In genomic region chr3:195844671-195845218, GRCh38 we compare ENCODE assay signal across 20 cellular contexts. TPM values are rescaled to one million over a fixed set of nuclear protein-coding genes. Genes with fewer than 3 reads are reported as not detected.
DNase-seq lines count a peak whose midpoint lies in the region; ATAC-seq and TF ChIP-seq lines count a peak whose summit lies in the region.
"Had no signal": no experiment of that assay in that cellular context is flagged by ENCODE, and none has a peak within 500 bp of the region (broad histone marks: within the 10 kb centered on the region; RNA-seq: fewer than 3 reads in every experiment).

No MANE protein-coding gene starts in this region.

- H3K27me3 ChIP-seq in HCT116 (ENCODE audit: insufficient read depth, low read length): no peaks in the 10 kb centered on the region
- H3K27me3 ChIP-seq in adipocyte (replicated peaks; ENCODE audit: control insufficient read depth, insufficient read depth, low read length): peaks cover 6% of the 10 kb centered on the region
- H3K27me3 ChIP-seq: BLaER1 had no signal

- H3K4me3 Mint-ChIP-seq in central memory CD8-positive, alpha-beta T cell: no peak overlapping the region
- H3K4me3 Mint-ChIP-seq: B cell; CD4-positive, CD25-positive, alpha-beta regulatory T cell; CD8-positive, alpha-beta T cell had no signal

- peak overlapping the region; percentile 76 for H3K27ac Mint-ChIP-seq in central memory CD8-positive, alpha-beta T cell (ENCODE audit: low read depth)
- H3K27ac Mint-ChIP-seq: B cell; CD8-positive, alpha-beta T cell had no signal

- CTCF ChIA-PET in HCT116 (lab: Charles Lee): no interaction called here
- CTCF ChIA-PET in OCI-LY7 (lab: Charles Lee; ENCODE audit: unreplicated experiment): no interaction called here

- DNase-seq in HCT116 (ENCODE audit: low read depth, low spot score) (no peak), OCI-LY7 (ENCODE audit: low spot score) (no peak), adipocyte (ENCODE audit: low read depth) (peak; percentile 14), putamen (ENCODE audit: low spot score) (no peak)
- DNase-seq in central memory CD8-positive, alpha-beta T cell (ENCODE audit: low spot score in 2 of 2): no peak
- no peak for DNase-seq in activated CD8-positive, alpha-beta memory T cell treated with anti-CD3 and anti-CD28 coated beads, Interleukin-2, amount 50 U/mL, for 48 hours
- DNase-seq: Caco-2; CD4-positive, CD25-positive, alpha-beta regulatory T cell; CD8-positive, alpha-beta T cell; DMS153; DND-41; GOT3 had no signal

- H3K4me3 ChIP-seq in HCT116 (replicated peaks in 1 of 2; ENCODE audit: low read depth in 1 of 2, low read length in 2 of 2) (no peak overlapping the region), OCI-LY7 (ENCODE audit: low read depth, low read length, poor library complexity, severe bottlenecking) (no peak overlapping the region), adipocyte (ENCODE audit: low read length) (no peak overlapping the region)
- H3K4me3 ChIP-seq: BLaER1, HAP-1 had no signal

- peaks cover 2% of the 10 kb centered on the region for H3K4me1 Mint-ChIP-seq in central memory CD8-positive, alpha-beta T cell
- H3K4me1 Mint-ChIP-seq: B cell had no signal

- H3K9me2 ChIP-seq in HCT116 (ENCODE audit: insufficient read depth) (no peaks in the 10 kb centered on the region), OCI-LY7 (ENCODE audit: insufficient read depth, low read length) (no peaks in the 10 kb centered on the region)

- RAD21 ChIA-PET in HCT116 (lab: Charles Lee; ENCODE audit: low non-redundant PET in 1 of 2, low total read pairs in 2 of 2, uncharacterized antibody in 2 of 2, unreplicated experiment in 2 of 2): no interaction called here

- H3K4me1 ChIP-seq in HCT116 (ENCODE audit: control insufficient read depth in 1 of 2, insufficient read depth in 2 of 2, low read length in 2 of 2) (peaks cover 12 to 18% of the 10 kb centered on the region in 2 experiments), OCI-LY7 (ENCODE audit: insufficient read depth, low read length, poor library complexity, severe bottlenecking) (peaks cover 3% of the 10 kb centered on the region), adipocyte (ENCODE audit: control insufficient read depth, insufficient read depth, low read length) (peaks cover 22% of the 10 kb centered on the region)
- H3K4me1 ChIP-seq: BLaER1, HAP-1 had no signal

- no peaks in the 10 kb centered on the region for H3K36me3 Mint-ChIP-seq in central memory CD8-positive, alpha-beta T cell (ENCODE audit: insufficient read depth)
- H3K36me3 Mint-ChIP-seq: CD4-positive, CD25-positive, alpha-beta regulatory T cell; CD8-positive, alpha-beta T cell had no signal

- no peaks in the 10 kb centered on the region for H3K9me3 Mint-ChIP-seq in central memory CD8-positive, alpha-beta T cell
- H3K9me3 Mint-ChIP-seq: CD4-positive, CD25-positive, alpha-beta regulatory T cell; CD8-positive, alpha-beta T cell had no signal

- peaks cover 0 to 7% of the 10 kb centered on the region in 2 experiments; a peak in 1 of 4 replicates for H3K9me3 ChIP-seq in HCT116 (ENCODE audit: control insufficient read depth in 1 of 2, insufficient read depth in 1 of 2, low read depth in 1 of 2, low read length in 2 of 2)
- H3K9me3 ChIP-seq in OCI-LY7 (ENCODE audit: low read length): no peaks in the 10 kb centered on the region
- H3K9me3 ChIP-seq in adipocyte (ENCODE audit: control insufficient read depth, low read length): no peaks in the 10 kb centered on the region
- H3K9me3 ChIP-seq: BLaER1, Caco-2, HAP-1 had no signal

- POLR2A ChIA-PET in HCT116 (lab: Charles Lee): no interaction called here
- POLR2A ChIA-PET in OCI-LY7 (lab: Charles Lee): interaction anchor here (0.6 kb wide), 1 partner anchor 61 kb away, joined by 3 read pairs; no protein-coding TSS in a partner anchor

- H2AFZ ChIP-seq in HCT116 (ENCODE audit: low read depth, low read length, poor library complexity, severe bottlenecking) (peak overlapping the region; percentile 61), OCI-LY7 (ENCODE audit: low read length) (peak overlapping the region; percentile 8; the same call in 1 of the 2 replicates)

- ATAC-seq in HCT116 (no peak), GM19467 (IDR thresholded peaks at IDR 0.05; ENCODE audit: unreplicated experiment) (no peak), GM21390 (IDR thresholded peaks at IDR 0.05; ENCODE audit: unreplicated experiment) (no peak)
- no peak for ATAC-seq in central memory CD8-positive, alpha-beta T cell (replicated peaks; ENCODE audit: extremely low read depth, poor library complexity, severe bottlenecking)
- ATAC-seq: CD8-positive, alpha-beta T cell had no signal

- H3K27ac ChIP-seq in HCT116 (ENCODE audit: low read depth, low read length) (no peak overlapping the region), OCI-LY7 (ENCODE audit: low read depth, low read length, poor library complexity, severe bottlenecking) (no peak overlapping the region)
- H3K27ac ChIP-seq: 22Rv1, BLaER1, C4-2B had no signal

- BruUV-seq in HCT116 (replicated peaks; lab: Mats Ljungman, UMichigan) (no TSS peak), OCI-LY7 (replicated peaks; lab: Mats Ljungman, UMichigan) (no TSS peak)

- TF ChIP-seq CTCF in HCT116 (IDR thresholded peaks at IDR 0.05 in 2 of 3, conservative IDR thresholded peaks at IDR 0.05 in 1 of 3; ENCODE audit: borderline replicate concordance in 1 of 3, insufficient read depth in 1 of 3, low read depth in 2 of 3, low read length in 2 of 3): no peak
- TF ChIP-seq CTCF in OCI-LY7 (conservative IDR thresholded peaks at IDR 0.05; ENCODE audit: low read length): no peak

- no peaks in the 10 kb centered on the region for H3K79me2 ChIP-seq in HCT116 (ENCODE audit: insufficient read depth, low read length)
- H3K79me2 ChIP-seq in OCI-LY7 (ENCODE audit: insufficient read depth, low read depth, low read length): no peaks in the 10 kb centered on the region

- H3K36me3 ChIP-seq in HCT116 (ENCODE audit: control insufficient read depth in 1 of 2, insufficient read depth in 2 of 2, low read length in 2 of 2): 0 out of 4 replicates have a peak, but pooled peaks cover 0 to 5% of the 10 kb centered on the region in 2 experiments
- H3K36me3 ChIP-seq in OCI-LY7 (ENCODE audit: insufficient read depth, low read length): no peaks in the 10 kb centered on the region
- H3K36me3 ChIP-seq in adipocyte (ENCODE audit: control insufficient read depth, insufficient read depth, low read length, severe bottlenecking): no peaks in the 10 kb centered on the region
- H3K36me3 ChIP-seq: BLaER1, HAP-1 had no signal

- no peak for TF ChIP-seq RAD21 in HCT116 (IDR thresholded peaks at IDR 0.05; ENCODE audit: low read depth)

- intact Hi-C loops in HCT116 (cut with micrococcal nuclease): loop anchor here (2.0 kb wide), 1 partner anchor 36 kb away; no protein-coding TSS in a partner anchor
- intact Hi-C loops in OCI-LY7 (cut with micrococcal nuclease; ENCODE audit: unreplicated experiment): no loop called here

- H3K27me3 Mint-ChIP-seq in central memory CD8-positive, alpha-beta T cell: peaks cover 16% of the 10 kb centered on the region

- H3K4me2 ChIP-seq in HCT116 (ENCODE audit: low read length) (no peak overlapping the region), OCI-LY7 (ENCODE audit: low read length) (no peak overlapping the region)
- H3K4me2 ChIP-seq: BLaER1 had no signal

- H3K9ac ChIP-seq in HCT116 (ENCODE audit: low read length) (no peak overlapping the region), adipocyte (ENCODE audit: low read length) (no peak overlapping the region)
- H3K9ac ChIP-seq: BLaER1 had no signal

- H4K20me1 ChIP-seq in HCT116 (ENCODE audit: insufficient read depth) (no peaks in the 10 kb centered on the region), OCI-LY7 (ENCODE audit: insufficient read depth, low read length) (no peaks in the 10 kb centered on the region)
- H4K20me1 ChIP-seq: BLaER1 had no signal

- TF ChIP-seq POLR2A in HCT116 (IDR thresholded peaks at IDR 0.05; ENCODE audit: borderline replicate concordance, extremely low read depth, insufficient read depth, insufficient read length): no peak

TF ChIP-seq in HCT116, 20 proteins besides CTCF, POLR2A, EP300 and RAD21:
- no peak for TF ChIP-seq SRF (IDR thresholded peaks at IDR 0.05; ENCODE audit: low read depth)
- TF ChIP-seq ZFX (IDR thresholded peaks at IDR 0.05): no peak
- TF ChIP-seq, protein P1, sequence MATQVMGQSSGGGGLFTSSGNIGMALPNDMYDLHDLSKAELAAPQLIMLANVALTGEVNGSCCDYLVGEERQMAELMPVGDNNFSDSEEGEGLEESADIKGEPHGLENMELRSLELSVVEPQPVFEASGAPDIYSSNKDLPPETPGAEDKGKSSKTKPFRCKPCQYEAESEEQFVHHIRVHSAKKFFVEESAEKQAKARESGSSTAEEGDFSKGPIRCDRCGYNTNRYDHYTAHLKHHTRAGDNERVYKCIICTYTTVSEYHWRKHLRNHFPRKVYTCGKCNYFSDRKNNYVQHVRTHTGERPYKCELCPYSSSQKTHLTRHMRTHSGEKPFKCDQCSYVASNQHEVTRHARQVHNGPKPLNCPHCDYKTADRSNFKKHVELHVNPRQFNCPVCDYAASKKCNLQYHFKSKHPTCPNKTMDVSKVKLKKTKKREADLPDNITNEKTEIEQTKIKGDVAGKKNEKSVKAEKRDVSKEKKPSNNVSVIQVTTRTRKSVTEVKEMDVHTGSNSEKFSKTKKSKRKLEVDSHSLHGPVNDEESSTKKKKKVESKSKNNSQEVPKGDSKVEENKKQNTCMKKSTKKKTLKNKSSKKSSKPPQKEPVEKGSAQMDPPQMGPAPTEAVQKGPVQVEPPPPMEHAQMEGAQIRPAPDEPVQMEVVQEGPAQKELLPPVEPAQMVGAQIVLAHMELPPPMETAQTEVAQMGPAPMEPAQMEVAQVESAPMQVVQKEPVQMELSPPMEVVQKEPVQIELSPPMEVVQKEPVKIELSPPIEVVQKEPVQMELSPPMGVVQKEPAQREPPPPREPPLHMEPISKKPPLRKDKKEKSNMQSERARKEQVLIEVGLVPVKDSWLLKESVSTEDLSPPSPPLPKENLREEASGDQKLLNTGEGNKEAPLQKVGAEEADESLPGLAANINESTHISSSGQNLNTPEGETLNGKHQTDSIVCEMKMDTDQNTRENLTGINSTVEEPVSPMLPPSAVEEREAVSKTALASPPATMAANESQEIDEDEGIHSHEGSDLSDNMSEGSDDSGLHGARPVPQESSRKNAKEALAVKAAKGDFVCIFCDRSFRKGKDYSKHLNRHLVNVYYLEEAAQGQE (IDR thresholded peaks at IDR 0.05; ENCODE audit: low read depth): no peak

RNA-seq across cellular contexts. Expression of gene MUC4, which starts 33.0 kb away (rescaled TPM):
- 0.64 TPM for total RNA-seq in HCT116 (2021; ENCODE audit: unreplicated experiment)
- 0.53 and 0.69 TPM in 2 replicates for polyA plus RNA-seq in HCT116 (2012)
- total RNA-seq in OCI-LY7 (2014; rRNA removed; shearing (Covaris generic)): 0.03 and 0.08 TPM in 2 replicates
- total RNA-seq in OCI-LY7 (2022): 0.11 and 0.42 TPM in 2 replicates
- total RNA-seq: CD4-positive, CD25-positive, alpha-beta regulatory T cell; CD8-positive, alpha-beta T cell had no signal
- polyA plus RNA-seq: AG04450; CD4-positive, CD25-positive, alpha-beta regulatory T cell had no signal
